1 cellular context compared by ENCODE assay signal in the genomic region with DNA sequence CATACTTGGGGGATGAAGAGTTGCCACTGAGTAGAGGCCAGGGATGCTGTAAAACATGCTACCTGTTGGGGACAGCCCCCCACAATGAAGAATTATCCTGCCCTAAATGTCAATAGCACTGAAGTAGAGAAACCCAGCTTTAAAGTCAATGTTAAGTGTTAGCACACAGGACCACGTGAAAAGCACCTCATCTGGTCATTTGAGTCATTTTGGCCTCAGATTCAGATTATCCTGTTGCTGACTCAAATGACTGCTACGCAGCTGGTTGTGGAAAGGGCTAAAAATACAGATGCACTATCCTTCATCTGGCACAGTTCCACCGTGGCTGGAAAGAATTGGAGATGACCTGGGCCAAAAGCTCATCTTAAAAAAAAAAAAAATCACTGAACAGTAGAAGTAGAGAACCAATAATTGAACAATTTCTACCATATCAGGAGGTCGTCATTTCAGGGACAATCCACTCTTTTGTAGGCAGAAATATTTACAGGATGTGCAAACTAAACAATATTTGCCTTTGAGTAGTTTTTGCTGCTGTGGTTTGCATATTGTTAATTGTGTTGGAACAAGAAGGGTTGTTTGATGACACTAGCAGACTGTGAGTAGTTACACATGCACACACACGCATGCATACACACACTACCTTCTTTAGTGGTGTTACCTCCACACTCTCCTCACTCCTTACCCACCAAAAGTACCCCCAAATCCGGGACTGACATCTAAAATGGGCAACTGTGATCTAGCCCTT.
TF ChIP-seq lines count a peak whose summit lies in the region.

No MANE protein-coding gene starts in this region.

TF ChIP-seq in HepG2, 621 proteins besides CTCF, POLR2A, EP300 and RAD21 (continued from another document):
- TF ChIP-seq SUZ12 (IDR thresholded peaks at IDR 0.05; ENCODE audit: low read depth, low read length) (no peak), SRSF4 (IDR thresholded peaks at IDR 0.05; ENCODE audit: low read depth, low read length, poor library complexity, severe bottlenecking) (no peak), HMGXB4 (CRISPR knock-in tag; IDR thresholded peaks at IDR 0.05; ENCODE audit: borderline replicate concordance in 1 of 2, low read depth in 1 of 2) (no peak), NKX3-1 (CRISPR knock-in tag; IDR thresholded peaks at IDR 0.05) (no peak), CSRNP1 (CRISPR knock-in tag; IDR thresholded peaks at IDR 0.05) (no peak), ZNF746 (CRISPR knock-in tag; IDR thresholded peaks at IDR 0.05) (no peak), CBX2 (IDR thresholded peaks at IDR 0.05; ENCODE audit: low read depth, low read length) (no peak), CBX2 (CRISPR knock-in tag; IDR thresholded peaks at IDR 0.05; ENCODE audit: low read depth) (no peak), ZNF207 (IDR thresholded peaks at IDR 0.05; ENCODE audit: borderline replicate concordance) (no peak), THAP9 (CRISPR knock-in tag; IDR thresholded peaks at IDR 0.05; ENCODE audit: borderline replicate concordance) (no peak), TSC22D2 (CRISPR knock-in tag; IDR thresholded peaks at IDR 0.05; ENCODE audit: borderline replicate concordance) (no peak), NFYB (CRISPR knock-in tag; IDR thresholded peaks at IDR 0.05) (no peak)
